Comparison of ENCODE assay signal across 1 cellular context in genomic region chr10:133475821-133476640, GRCh38.
TF ChIP-seq lines count a peak whose summit lies in the region.

No MANE protein-coding gene starts in this region.

TF ChIP-seq in K562, 482 proteins besides CTCF, POLR2A, EP300 and RAD21:
- no peak for TF ChIP-seq PCBP1 (IDR thresholded peaks at IDR 0.05; ENCODE audit: low read depth, low read length, poor library complexity, severe bottlenecking)
- TF ChIP-seq NCOA2 (IDR thresholded peaks at IDR 0.05; ENCODE audit: partially characterized antibody in 2 of 2) = no peak
- TF ChIP-seq BDP1 (IDR thresholded peaks at IDR 0.05; ENCODE audit: insufficient read depth, insufficient read length) = no peak
- TF ChIP-seq OTX1 (CRISPR knock-in tag; IDR thresholded peaks at IDR 0.05) = no peak
- no peak for TF ChIP-seq SMAD4 (CRISPR knock-in tag; conservative IDR thresholded peaks at IDR 0.05)
- TF ChIP-seq ZKSCAN3 (CRISPR knock-in tag; IDR thresholded peaks at IDR 0.05) = no peak
- no peak for TF ChIP-seq KLF1 (tag; IDR thresholded peaks at IDR 0.05)
- TF ChIP-seq ZNF12 (CRISPR knock-in tag; IDR thresholded peaks at IDR 0.05) = no peak
- TF ChIP-seq ZNF561 (CRISPR knock-in tag; conservative IDR thresholded peaks at IDR 0.05) = no peak
- no peak for TF ChIP-seq FOXJ2 (tag; IDR thresholded peaks at IDR 0.05)
- no peak for TF ChIP-seq SP1 (CRISPR knock-in tag; IDR thresholded peaks at IDR 0.05)
- TF ChIP-seq, protein P1, sequence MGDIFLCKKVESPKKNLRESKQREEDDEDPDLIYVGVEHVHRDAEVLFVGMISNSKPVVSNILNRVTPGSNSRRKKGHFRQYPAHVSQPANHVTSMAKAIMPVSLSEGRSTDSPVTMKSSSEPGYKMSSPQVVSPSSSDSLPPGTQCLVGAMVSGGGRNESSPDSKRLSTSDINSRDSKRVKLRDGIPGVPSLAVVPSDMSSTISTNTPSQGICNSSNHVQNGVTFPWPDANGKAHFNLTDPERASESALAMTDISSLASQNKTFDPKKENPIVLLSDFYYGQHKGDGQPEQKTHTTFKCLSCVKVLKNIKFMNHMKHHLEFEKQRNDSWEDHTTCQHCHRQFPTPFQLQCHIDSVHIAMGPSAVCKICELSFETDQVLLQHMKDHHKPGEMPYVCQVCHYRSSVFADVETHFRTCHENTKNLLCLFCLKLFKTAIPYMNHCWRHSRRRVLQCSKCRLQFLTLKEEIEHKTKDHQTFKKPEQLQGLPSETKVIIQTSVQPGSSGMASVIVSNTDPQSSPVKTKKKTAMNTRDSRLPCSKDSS (IDR thresholded peaks at IDR 0.05; ENCODE audit: low read depth, partially characterized antibody) = no peak
- TF ChIP-seq ZNF347 (CRISPR knock-in tag; IDR thresholded peaks at IDR 0.05; ENCODE audit: low read depth) = no peak
- TF ChIP-seq SRSF3 (IDR thresholded peaks at IDR 0.05; ENCODE audit: insufficient read depth, low read length) = no peak
- no peak for TF ChIP-seq CREBBP (IDR thresholded peaks at IDR 0.05; ENCODE audit: low read depth, low read length)
- no peak for TF ChIP-seq BRD4 (IDR thresholded peaks at IDR 0.05)
- TF ChIP-seq CBX2 (IDR thresholded peaks at IDR 0.05; ENCODE audit: insufficient read depth, low read length, poor library complexity, severe bottlenecking) = no peak
